ENCODE assay signal across 8 cellular contexts in the genomic region with DNA sequence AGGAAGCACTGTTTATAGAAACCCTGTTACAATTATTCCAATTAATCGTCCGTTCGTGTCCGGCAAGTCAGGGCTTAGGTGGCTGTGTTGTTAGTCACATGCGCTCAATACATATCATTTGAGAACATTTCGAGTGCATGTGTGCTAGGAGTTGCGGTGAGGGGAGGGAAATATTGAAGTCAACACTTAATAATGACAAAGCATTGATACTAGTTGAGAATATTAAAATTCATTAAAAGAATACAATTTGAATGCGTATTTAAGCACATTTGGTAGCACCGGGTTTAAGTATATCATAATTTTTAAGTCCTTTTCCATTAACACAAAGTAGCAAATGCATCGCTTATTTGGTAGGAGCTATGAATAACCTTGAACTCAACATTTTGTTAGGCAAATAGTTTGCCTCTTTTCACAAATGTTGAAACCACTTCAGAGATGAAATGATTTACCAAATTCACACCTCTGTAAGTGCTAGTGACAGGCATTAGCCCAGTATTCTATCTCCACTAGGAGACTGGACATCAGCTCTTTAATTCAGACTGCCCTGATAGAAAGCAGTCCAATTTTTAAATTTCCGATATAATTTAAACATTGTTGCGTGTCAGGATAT. TPM values are rescaled to one million over a fixed set of nuclear protein-coding genes. Genes with fewer than 3 reads are reported as not detected.
A peak's percentile ranks its signal among the peaks of the same experiment; 100 is the strongest.
DNase-seq lines count a peak whose midpoint lies in the region; ATAC-seq, FAIRE-seq and TF ChIP-seq lines count a peak whose summit lies in the region.

No MANE protein-coding gene starts in this region.

- H3K9me3 ChIP-seq in Caco-2 (no peaks in the 10 kb centered on the region), H1 (ENCODE audit: insufficient read depth in 2 of 2, low read depth in 1 of 2, low read length in 1 of 2) (no peaks in the 10 kb centered on the region), neutrophil (no peaks in the 10 kb centered on the region)

- intact Hi-C loops in Caco-2 (cut with micrococcal nuclease; ENCODE audit: unreplicated experiment) = loop anchor here (1.0 to 2.0 kb wide), 2 partner anchors 58 to 70 kb away; no protein-coding TSS in a partner anchor

- peak overlapping the region; percentile 91 for H2BK5ac ChIP-seq in H1 (ENCODE audit: low read depth, low read length)

- no peaks in the 10 kb centered on the region for H3K79me1 ChIP-seq in H1 (ENCODE audit: low read depth, low read length)

- no peak for TF ChIP-seq CTCF in Caco-2 (IDR thresholded peaks at IDR 0.05; ENCODE audit: insufficient read depth in 1 of 2, low read depth in 1 of 2, low read length in 1 of 2, severe bottlenecking in 1 of 2, unreplicated experiment in 1 of 2)
- no peak for TF ChIP-seq CTCF in H1 (IDR thresholded peaks at IDR 0.05; ENCODE audit: control extremely low read depth in 1 of 3, insufficient read depth in 1 of 3, low read depth in 1 of 3, low read length in 3 of 3)
- TF ChIP-seq CTCF in neutrophil (IDR thresholded peaks at IDR 0.05) = no peak

- TF ChIP-seq EP300 in H1 (IDR thresholded peaks at IDR 0.05; ENCODE audit: borderline replicate concordance in 1 of 2, low read depth in 2 of 2, low read length in 2 of 2) = no peak

- H3K4me1 ChIP-seq in Caco-2 = no peaks in the 10 kb centered on the region; the same call in 1 of the 2 replicates
- peaks cover 0 to 12% (median 2%) of the 10 kb centered on the region in 4 experiments; a peak in 3 of 7 replicates for H3K4me1 ChIP-seq in H1 (replicated peaks in 1 of 4; ENCODE audit: control insufficient read depth in 3 of 4, insufficient read depth in 4 of 4, low read length in 3 of 4)
- H3K4me1 ChIP-seq in neutrophil (ENCODE audit: control insufficient read depth in 1 of 2, insufficient read depth in 1 of 2, low read depth in 1 of 2, low read length in 1 of 2) = peaks cover 49 to 50% of the 10 kb centered on the region in 2 experiments

- CTCF ChIA-PET in Caco-2 (lab: Charles Lee) (interaction anchor here (0.9 kb wide), 1 partner anchor 329 kb away, joined by 3 read pairs; no protein-coding TSS in a partner anchor), H1 (lab: Charles Lee; ENCODE audit: partially characterized antibody) (interaction anchor here (0.8 to 6.7 kb wide), 13 partner anchors 8 to 218 kb away, joined by 3 to 40 read pairs (median 5); no protein-coding TSS in a partner anchor)

- POLR2A ChIA-PET in Caco-2 (lab: Charles Lee) = no interaction called here
- POLR2A ChIA-PET in H1 (lab: Charles Lee; ENCODE audit: partially characterized antibody) = interaction anchor here (0.7 to 7.8 kb wide), 26 partner anchors 9 to 506 kb away, joined by 3 to 153 read pairs (median 6); a partner anchor contains a TSS

- H4K20me1 ChIP-seq in H1 (replicated peaks in 1 of 2; ENCODE audit: control insufficient read depth in 1 of 2, insufficient read depth in 2 of 2, low read length in 2 of 2) = peaks cover 18 to 33% of the 10 kb centered on the region in 2 experiments

- peak overlapping the region; percentile 80 to 98 (median 94) for H3K9ac ChIP-seq in H1 (replicated peaks in 1 of 4; ENCODE audit: extremely low read depth in 1 of 4, low read depth in 3 of 4, low read length in 3 of 4)

- TF ChIP-seq POLR2A in H1 (IDR thresholded peaks at IDR 0.05; ENCODE audit: control extremely low read depth in 1 of 2, low read depth in 2 of 2, low read length in 2 of 2) = no peak

- no peaks in the 10 kb centered on the region for H3K27me3 Mint-ChIP-seq in Caco-2 (ENCODE audit: insufficient read depth, unreplicated experiment)

- no peak overlapping the region for H2BK15ac ChIP-seq in H1 (ENCODE audit: low read length)

- no peak overlapping the region for H2BK120ac ChIP-seq in H1 (replicated peaks; ENCODE audit: low read depth, low read length)

- H3K27me3 ChIP-seq in Caco-2 (replicated peaks; ENCODE audit: control insufficient read depth, insufficient read depth, low read length) (no peaks in the 10 kb centered on the region), H1 (replicated peaks in 1 of 4; ENCODE audit: control insufficient read depth in 3 of 4, extremely low read depth in 1 of 4, insufficient read depth in 3 of 4, low read length in 3 of 4) (no peaks in the 10 kb centered on the region), neutrophil (no peaks in the 10 kb centered on the region)

- H3K4me2 ChIP-seq in H1 (ENCODE audit: insufficient read depth in 1 of 2, low read depth in 2 of 2, low read length in 2 of 2) = peak overlapping the region; percentile 91 to 94

- H3K4me3 ChIP-seq in Caco-2 (ENCODE audit: low read depth, low read length) (peak overlapping the region; percentile 70), H1 (ENCODE audit: extremely low read depth in 1 of 4, insufficient read depth in 2 of 4, low read depth in 3 of 4, low read length in 4 of 4) (peak overlapping the region; percentile 76 to 100 (median 97)), neutrophil (ENCODE audit: low read depth in 1 of 2, low read length in 1 of 2) (peak overlapping the region; percentile 92 to 96)

- peak overlapping the region; percentile 71 for H4K5ac ChIP-seq in H1 (ENCODE audit: insufficient read length, low read depth, low read length)

- peaks cover 33 to 49% of the 10 kb centered on the region in 2 experiments for H3K79me2 ChIP-seq in H1 (ENCODE audit: control insufficient read depth in 1 of 2, insufficient read depth in 2 of 2, low read length in 2 of 2)

- TSS peak; percentile 89 for BruUV-seq in Caco-2 (replicated peaks; lab: Mats Ljungman, UMichigan)

- H4K91ac ChIP-seq in H1 (replicated peaks; ENCODE audit: insufficient read length, low read length) = no peak overlapping the region

- 22% methylated on average over 12 of the region's 12 CpGs; no CpG with 5 or more reads in 1 of the 2 experiments for WGBS in H1 (ENCODE audit: extremely low coverage in 1 of 2, insufficient coverage in 1 of 2, insufficient read length in 1 of 2, insufficient replicate concordance in 2 of 2, low coverage in 1 of 2, low lambda C conversion rate in 2 of 2, missing lambda C conversion rate in 1 of 2), 2 experiments

- no peak overlapping the region for H3K23ac ChIP-seq in H1 (ENCODE audit: insufficient read length)

- no peaks in the 10 kb centered on the region for H3K9me3 Mint-ChIP-seq in Caco-2 (ENCODE audit: unreplicated experiment)

- FAIRE-seq in H1 (lab: Jason Lieb, UNC) = no peak
- FAIRE-seq in frontal cortex (lab: Jason Lieb, UNC) = no peak

- peak overlapping the region; percentile 100 for H3K4me3 Mint-ChIP-seq in Caco-2 (ENCODE audit: unreplicated experiment)

- peak overlapping the region; percentile 84 for H3K56ac ChIP-seq in H1 (replicated peaks; ENCODE audit: insufficient read length, low read depth, low read length)

- peak overlapping the region; percentile 93; the same call in 1 of the 2 replicates for H4K8ac ChIP-seq in H1 (ENCODE audit: extremely low read depth, insufficient read depth, low read length)

- H3K14ac ChIP-seq in H1 (ENCODE audit: insufficient read length) = no peak overlapping the region

- peaks cover 8% of the 10 kb centered on the region for H3K4me1 Mint-ChIP-seq in Caco-2 (ENCODE audit: low read depth, unreplicated experiment)

- H3K27ac Mint-ChIP-seq in Caco-2 (ENCODE audit: unreplicated experiment) = peak overlapping the region; percentile 99

- peaks cover 42% of the 10 kb centered on the region for H3K36me3 Mint-ChIP-seq in Caco-2 (ENCODE audit: insufficient read depth, unreplicated experiment)

- peaks cover 7% of the 10 kb centered on the region for H3K23me2 ChIP-seq in H1 (ENCODE audit: low read depth, low read length)

- H3K27ac ChIP-seq in H1 (ENCODE audit: low read depth, low read length) (peak overlapping the region; percentile 94; the same call in 1 of the 2 replicates), neutrophil (peak overlapping the region; percentile 65)

- H3K18ac ChIP-seq in H1 (ENCODE audit: extremely low read depth, low read length) = peak overlapping the region; percentile 98; the same call in 1 of the 2 replicates

- no peak for ATAC-seq in HG02642 (IDR thresholded peaks at IDR 0.05; ENCODE audit: poor library complexity, unreplicated experiment)

- H3K36me3 ChIP-seq in Caco-2 (ENCODE audit: control insufficient read depth, insufficient read depth, low read length) = no peaks in the 10 kb centered on the region
- peaks cover 0 to 18% (median 3%) of the 10 kb centered on the region in 4 experiments; a peak in 4 of 8 replicates for H3K36me3 ChIP-seq in H1 (ENCODE audit: control insufficient read depth in 2 of 4, insufficient read depth in 4 of 4, low read length in 3 of 4)
- no peaks in the 10 kb centered on the region for H3K36me3 ChIP-seq in neutrophil

- no peak overlapping the region for H2BK20ac ChIP-seq in H1 (ENCODE audit: low read length)

- no peak overlapping the region; the same call in 1 of the 2 replicates for H2AK5ac ChIP-seq in H1 (ENCODE audit: low read depth, low read length)

- peak overlapping the region; percentile 99; the same call in 1 of the 2 replicates for H2AFZ ChIP-seq in H1 (ENCODE audit: low read length)

- peak overlapping the region; percentile 52 for H2BK12ac ChIP-seq in H1 (ENCODE audit: low read depth, low read length)

- no peak for DNase-seq in Caco-2
- peak in 2 of 3 experiments; percentile 31 to 37 for DNase-seq in NCI-H1417 (lab: John Stamatoyannopoulos, UW)
- DNase-seq in H1 (ENCODE audit: low read depth in 1 of 2, low spot score in 2 of 2) = no peak
- no peak for DNase-seq in frontal cortex (ENCODE audit: low spot score in 2 of 2)
- no peak for DNase-seq in EL
- DNase-seq in AML-193 (lab: John Stamatoyannopoulos, UW) = no peak

- no peak for TF ChIP-seq RAD21 in H1 (IDR thresholded peaks at IDR 0.05 in 1 of 2, conservative IDR thresholded peaks at IDR 0.05 in 1 of 2; ENCODE audit: low read depth in 2 of 2, low read length in 2 of 2)

- H3K4ac ChIP-seq in H1 (replicated peaks; ENCODE audit: insufficient read length, low read depth, low read length) = peak overlapping the region; percentile 44

TF ChIP-seq in H1, 55 proteins besides CTCF, POLR2A, EP300 and RAD21:
- no peak for TF ChIP-seq KDM1A (IDR thresholded peaks at IDR 0.05; ENCODE audit: borderline replicate concordance, low read length)
- TF ChIP-seq HDAC6 (IDR thresholded peaks at IDR 0.05; ENCODE audit: low read depth, low read length) = no peak
- TF ChIP-seq HDAC2 (IDR thresholded peaks at IDR 0.05; ENCODE audit: borderline replicate concordance in 1 of 2, low read depth in 2 of 2, low read length in 2 of 2) = no peak
- peak; percentile 58 for TF ChIP-seq ASH2L (IDR thresholded peaks at IDR 0.05; ENCODE audit: low read length)

RNA-seq across cellular contexts. Expression of a gene that starts 1.1 kb away (rescaled TPM):
- total RNA-seq in Caco-2 (2022) (182 and 192 TPM in 2 replicates), frontal cortex (152 TPM)
- total RNA-seq in H1 (2021; fragmentation: NEBNext Ultra II Directional; extraction: Animal tissue kit (Norgen Biotek cat#: 25700)) = 536 and 539 TPM in 2 replicates
- polyA plus RNA-seq in H1 (2011; rRNA removed) = 220 and 229 TPM in 2 replicates
- polyA plus RNA-seq in H1 (2011; cell fraction: cytosol; rRNA removed) = 513 TPM
- polyA plus RNA-seq in H1 (2011; cell fraction: nucleus; rRNA removed) = 129 TPM
- 435 to 536 TPM (median 461 TPM) in 4 replicates for polyA plus RNA-seq in H1 (2012, experiment 1 of 2)
- 73.0 TPM for polyA plus RNA-seq in H1 (2012, experiment 2 of 2)
- polyA plus RNA-seq in H1 (2013, experiment 1 of 2) = 541 TPM
- polyA plus RNA-seq in H1 (2013, experiment 2 of 2) = 542 TPM
- 94.6 and 100 TPM in 2 replicates for polyA minus RNA-seq in H1 (2011; rRNA and poly(A)+ RNA removed)
- 229 TPM for polyA minus RNA-seq in H1 (2011; cell fraction: cytosol; rRNA and poly(A)+ RNA removed)
- polyA minus RNA-seq in H1 (2011; cell fraction: nucleus; rRNA and poly(A)+ RNA removed) = 159 TPM

Comparison
In these comparisons a context has a peak if more than half of its experiments do, and no peak if none do; other contexts are left out.
1. DNase-seq: peak in NCI-H1417 (2 of 3); none in Caco-2 (0 of 2), H1 (0 of 2), frontal cortex (0 of 2), EL (single experiment) and AML-193 (0 of 2).
2. Peak in every context shown above with its lines, with median percentiles within 50 percentile points of each other: H3K4me3 ChIP-seq.